Comparison of ENCODE assay signal across 31 cellular contexts in genomic region chr5:135486131-135486530, GRCh38. TPM values are rescaled to one million over a fixed set of nuclear protein-coding genes. Genes with fewer than 3 reads are reported as not detected.
"Had no signal": no experiment of that assay in that cellular context is flagged by ENCODE, and none has a peak within 500 bp of the region (broad histone marks: within the 10 kb centered on the region; RNA-seq: fewer than 3 reads in every experiment).

No MANE protein-coding gene starts in this region.

- H3K9me3 ChIP-seq: left ventricle myocardium inferior, mucosa of descending colon, ovary, sigmoid colon, spleen, suprapubic skin, thoracic aorta, tibial artery, upper lobe of right lung had no signal

- H3K27ac ChIP-seq: left ventricle myocardium inferior, ovary, sigmoid colon, spleen, suprapubic skin, thoracic aorta, tibial artery, upper lobe of right lung had no signal

- FAIRE-seq: small intestine, urothelium cell line had no signal

- ATAC-seq: mucosa of descending colon; naive thymus-derived CD4-positive, alpha-beta T cell; natural killer cell treated with Interleukin-12 subunit alpha and Interleukin-12 subunit beta and Interleukin-15 and Interleukin-18, amount 100 ng/mL, for 72 hours; right cardiac atrium; stimulated activated effector memory CD8-positive, alpha-beta T cell treated with anti-CD3 and anti-CD28 coated beads, Interleukin-12 subunit alpha, Interleukin-12 subunit beta, amount 100 ng/mL, for 72 hours; upper lobe of right lung had no signal

- DNase-seq: islet precursor cell; left ventricle myocardium inferior; mesendoderm; midbrain; mucosa of descending colon; naive thymus-derived CD4-positive, alpha-beta T cell; ovary; retina; right cardiac atrium; sigmoid colon; small intestine; spleen; stimulated activated CD4-positive, alpha-beta T cell treated with anti-CD3 and anti-CD28 coated beads, Interleukin-4, amount 100 ng/mL, for 24 hours; stimulated activated naive CD4-positive, alpha-beta T cell; trophoblast cell; upper lobe of right lung had no signal

- H3K4me3 ChIP-seq: left ventricle myocardium inferior, lung, mucosa of descending colon, ovary, sigmoid colon, spleen, suprapubic skin, thoracic aorta, tibial artery, upper lobe of right lung had no signal

- H3K36me3 ChIP-seq: left ventricle myocardium inferior, ovary, sigmoid colon, spleen, suprapubic skin, thoracic aorta, tibial artery, upper lobe of right lung had no signal

- H3K27me3 ChIP-seq: ovary had no signal

RNA-seq across cellular contexts. Expression of gene TIFAB, which starts 34.0 kb away (rescaled TPM):
- total RNA-seq: kidney epithelial cell; left ventricle myocardium inferior; myocyte; natural killer cell treated with Interleukin-12 subunit alpha and Interleukin-12 subunit beta and Interleukin-15 and Interleukin-18, amount 100 ng/mL, for 72 hours; omental fat pad; progenitor cell of endocrine pancreas; pulmonary artery endothelial cell; right cardiac atrium; sigmoid colon; thoracic aorta had no signal
- polyA plus RNA-seq: naive thymus-derived CD4-positive, alpha-beta T cell; neural cell; right cardiac atrium had no signal

RNA-seq across cellular contexts. Expression of gene DCANP1, which starts 39.0 kb away (rescaled TPM):
- total RNA-seq: kidney epithelial cell; left ventricle myocardium inferior; lower leg skin; mucosa of descending colon; myocyte; natural killer cell treated with Interleukin-12 subunit alpha and Interleukin-12 subunit beta and Interleukin-15 and Interleukin-18, amount 100 ng/mL, for 72 hours; progenitor cell of endocrine pancreas; pulmonary artery endothelial cell; right cardiac atrium; sigmoid colon; suprapubic skin; thoracic aorta; upper lobe of right lung had no signal
- polyA plus RNA-seq: naive thymus-derived CD4-positive, alpha-beta T cell; neural cell; ovary; right cardiac atrium had no signal

RNA-seq across cellular contexts. Expression of gene NEUROG1, which starts 49.6 kb away (rescaled TPM):
- total RNA-seq: left ventricle myocardium inferior; lower leg skin; lung; mucosa of descending colon; myocyte; naive thymus-derived CD4-positive, alpha-beta T cell; natural killer cell treated with Interleukin-12 subunit alpha and Interleukin-12 subunit beta and Interleukin-15 and Interleukin-18, amount 100 ng/mL, for 72 hours; omental fat pad; ovary; progenitor cell of endocrine pancreas; pulmonary artery endothelial cell; right cardiac atrium; sigmoid colon; spleen; subcutaneous adipose tissue; suprapubic skin; thoracic aorta; upper lobe of right lung had no signal
- polyA plus RNA-seq: lung; naive thymus-derived CD4-positive, alpha-beta T cell; neural cell; right cardiac atrium; sigmoid colon; small intestine; spleen had no signal
